Comparison of ENCODE assay signal across 8 cellular contexts in the genomic region with DNA sequence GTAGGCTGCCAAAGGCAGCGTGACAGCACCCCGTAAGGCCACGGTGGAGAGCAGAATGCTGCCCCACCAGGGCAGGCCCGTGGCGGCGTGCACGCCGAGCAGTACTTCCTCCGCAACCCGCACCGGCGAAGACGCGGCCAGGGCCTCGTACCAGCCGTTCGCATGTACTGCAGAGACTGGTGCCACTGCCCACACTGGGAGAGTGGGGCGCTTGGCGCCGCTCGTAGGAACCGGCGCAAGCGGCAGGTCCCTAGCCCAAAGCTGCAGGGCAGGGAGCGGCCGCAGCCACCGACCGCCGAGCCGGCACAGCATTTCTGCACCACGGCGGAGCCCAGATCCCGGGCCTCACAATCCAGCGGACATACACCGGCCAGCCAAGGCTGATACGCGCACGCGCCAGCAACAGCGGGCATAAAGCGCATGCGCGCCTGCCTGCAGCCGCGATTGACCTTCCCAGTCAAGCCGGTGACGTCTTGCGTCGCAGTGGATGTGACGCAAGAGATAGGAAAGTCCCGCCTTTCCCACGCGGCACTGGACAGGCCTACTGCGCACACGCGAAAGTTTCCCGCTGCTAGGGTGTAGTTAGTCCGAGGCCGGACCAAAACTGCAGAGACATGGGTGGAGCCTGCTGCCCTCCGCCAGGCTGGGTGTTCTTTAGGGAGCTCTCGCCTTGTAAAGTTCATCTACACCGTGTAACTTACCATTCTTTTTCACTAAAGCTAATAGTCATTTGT.
A peak's percentile ranks its signal among the peaks of the same experiment; 100 is the strongest.
DNase-seq lines count a peak whose midpoint lies in the region; ATAC-seq and FAIRE-seq lines count a peak whose summit lies in the region.

A gene with protein sequence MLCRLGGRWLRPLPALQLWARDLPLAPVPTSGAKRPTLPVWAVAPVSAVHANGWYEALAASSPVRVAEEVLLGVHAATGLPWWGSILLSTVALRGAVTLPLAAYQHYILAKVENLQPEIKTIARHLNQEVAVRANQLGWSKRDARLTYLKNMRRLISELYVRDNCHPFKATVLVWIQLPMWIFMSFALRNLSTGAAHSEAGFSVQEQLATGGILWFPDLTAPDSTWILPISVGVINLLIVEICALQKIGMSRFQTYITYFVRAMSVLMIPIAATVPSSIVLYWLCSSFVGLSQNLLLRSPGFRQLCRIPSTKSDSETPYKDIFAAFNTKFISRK (minus strand): TSS at position 379 of the 734 bp plus-strand sequence. CDS start 67 bp downstream, at position 312.

- H3K27me3 ChIP-seq in BLaER1, result no peaks in the 10 kb centered on the region

- peaks cover 7% of the 10 kb centered on the region for H3K36me3 ChIP-seq in BLaER1

- ATAC-seq in HG03460 (IDR thresholded peaks at IDR 0.05; ENCODE audit: unreplicated experiment), result peak; percentile 83

- FAIRE-seq in colon (lab: Jason Lieb, UNC), result peak; percentile 41

- H3K9ac ChIP-seq in BLaER1, result peak within 1 kb of the TSS; percentile 88

- DNase-seq in GM19240 (ENCODE audit: insufficient read length, low spot score), result peak; percentile 59
- DNase-seq in NCI-H526 (lab: John Stamatoyannopoulos, UW), result peak; percentile 90 to 96
- DNase-seq in activated CD4-positive, alpha-beta T cell treated with anti-CD3 and anti-CD28 coated beads for 48 hours, result peak; percentile 96
- DNase-seq in kidney glomerular epithelial cell (lab: John Stamatoyannopoulos, UW), result peak; percentile 95
- DNase-seq in stimulated activated CD4-positive, alpha-beta T cell treated with anti-CD3 and anti-CD28 coated beads, Interleukin-1b, Interleukin-23, amount 100 ng/mL, for 1 hour (ENCODE audit: low read depth in 2 of 2), result peak; percentile 78 to 84

- no peaks in the 10 kb centered on the region for H3K9me3 ChIP-seq in BLaER1

- peak within 1 kb of the TSS; percentile 91 for H3K27ac ChIP-seq in BLaER1

- H3K4me1 ChIP-seq in BLaER1, result peaks cover 16% of the 10 kb centered on the region

- H4K20me1 ChIP-seq in BLaER1, result no peaks in the 10 kb centered on the region

- H3K4me2 ChIP-seq in BLaER1, result peak within 1 kb of the TSS; percentile 80

- peak within 1 kb of the TSS; percentile 74 for H3K4me3 ChIP-seq in BLaER1

Comparison
In these comparisons a context has a peak if more than half of its experiments do, and no peak if none do; other contexts are left out.
1. Peak in every context shown above with its lines: DNase-seq, ATAC-seq, H3K4me3 ChIP-seq and H3K27ac ChIP-seq.